In genomic region chr13:33908111-33908510, GRCh38 we compare ENCODE assay signal across 25 cellular contexts.
"Had no signal": no experiment of that assay in that cellular context is flagged by ENCODE, and none has a peak within 500 bp of the region (broad histone marks: within the 10 kb centered on the region; RNA-seq: fewer than 3 reads in every experiment).

No MANE protein-coding gene starts in this region.

- ATAC-seq: stimulated activated effector memory CD8-positive, alpha-beta T cell treated with anti-CD3 and anti-CD28 coated beads, Interleukin-12 subunit alpha, Interleukin-12 subunit beta, amount 100 ng/mL, for 72 hours; stimulated activated memory B cell treated with anti-CD40 and anti-IgM and Interleukin-4, amounts not matched to agents 10 μg/mL and 1 μg/mL and 100 μg/mL, for 72 hours; stimulated activated naive B cell treated with anti-CD40 and anti-IgM and Interleukin-4, amounts not matched to agents 10 μg/mL and 1 μg/mL and 100 μg/mL, for 72 hours; stimulated activated naive CD8-positive, alpha-beta T cell treated with anti-CD3 and anti-CD28 coated beads, Interleukin-15, amount 100 ng/mL, for 72 hours; stimulated activated naive CD8-positive, alpha-beta T cell treated with anti-CD3 and anti-CD28 coated beads, Interleukin-15, Interleukin-2, amounts not matched to agents 100 U/mL and 50 U/mL, for 24 hours; upper lobe of right lung had no signal

- H3K4me3 ChIP-seq: stomach, suprapubic skin, testis, thoracic aorta, thyroid gland, tibial artery, tibial nerve, transverse colon, upper lobe of left lung, upper lobe of right lung, uterus, vagina had no signal

- DNase-seq: stimulated activated CD4-positive, alpha-beta T cell treated with anti-CD3 and anti-CD28 coated beads, Interleukin-2, amount 100 ng/mL, for 48 hours; stimulated activated CD4-positive, alpha-beta T cell treated with anti-CD3 and anti-CD28 coated beads, Interleukin-4, amount 100 ng/mL, for 1 hour; stimulated activated CD4-positive, alpha-beta T cell treated with anti-CD3 and anti-CD28 coated beads, Interleukin-4, amount 100 ng/mL, for 24 hours; stimulated activated CD4-positive, alpha-beta T cell treated with anti-CD3 and anti-CD28 coated beads, Interleukin-4, amount 100 ng/mL, for 4 hours; stimulated activated CD8-positive, alpha-beta memory T cell treated with anti-CD3 and anti-CD28 coated beads, Interleukin-4, amount 100 ng/mL, for 48 hours; stimulated activated naive B cell treated with anti-CD40 and anti-IgM and Interleukin-4, amounts not matched to agents 10 μg/mL and 1 μg/mL and 100 μg/mL, for 72 hours; stimulated activated naive CD4-positive, alpha-beta T cell; stimulated activated naive CD4-positive, alpha-beta T cell treated with Interleukin-2 at 50 U/mL for 16 hours; stimulated activated naive CD8-positive, alpha-beta T cell treated with anti-CD3 and anti-CD28 coated beads, Interleukin-15, amount 100 ng/mL, for 72 hours; stimulated activated naive CD8-positive, alpha-beta T cell treated with anti-CD3 and anti-CD28 coated beads, Interleukin-15, Interleukin-2, amounts not matched to agents 100 U/mL and 50 U/mL, for 24 hours; stomach; testis; thyroid gland; tibial artery; transverse colon; trophoblast cell; upper lobe of left lung; upper lobe of right lung; uterus had no signal
